ENCODE assay signal across 1 cellular context in the genomic region with DNA sequence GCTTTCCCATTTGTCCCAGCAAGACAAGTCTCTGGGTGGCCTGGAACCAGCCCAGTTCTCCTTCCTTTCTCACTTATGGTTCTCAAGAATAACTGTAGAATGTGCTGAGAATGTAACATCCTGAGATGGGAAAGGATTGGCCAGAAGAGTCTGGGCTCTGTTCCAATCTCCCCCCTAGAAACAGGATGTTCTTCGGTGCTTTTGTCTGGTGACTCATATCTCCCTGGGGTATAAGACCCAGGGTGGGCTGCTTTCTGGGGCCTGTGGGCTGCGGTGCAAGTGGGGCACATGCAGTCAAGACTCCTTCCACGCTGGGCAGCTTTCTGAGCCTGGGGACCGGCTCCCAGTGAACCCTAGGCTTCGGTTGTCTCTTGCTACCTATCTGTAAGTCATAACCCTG.
TF ChIP-seq lines count a peak whose summit lies in the region.

No MANE protein-coding gene starts in this region.

TF ChIP-seq in GM12878, 131 proteins besides CTCF, POLR2A, EP300 and RAD21 (continued from another document):
- TF ChIP-seq, protein P1, sequence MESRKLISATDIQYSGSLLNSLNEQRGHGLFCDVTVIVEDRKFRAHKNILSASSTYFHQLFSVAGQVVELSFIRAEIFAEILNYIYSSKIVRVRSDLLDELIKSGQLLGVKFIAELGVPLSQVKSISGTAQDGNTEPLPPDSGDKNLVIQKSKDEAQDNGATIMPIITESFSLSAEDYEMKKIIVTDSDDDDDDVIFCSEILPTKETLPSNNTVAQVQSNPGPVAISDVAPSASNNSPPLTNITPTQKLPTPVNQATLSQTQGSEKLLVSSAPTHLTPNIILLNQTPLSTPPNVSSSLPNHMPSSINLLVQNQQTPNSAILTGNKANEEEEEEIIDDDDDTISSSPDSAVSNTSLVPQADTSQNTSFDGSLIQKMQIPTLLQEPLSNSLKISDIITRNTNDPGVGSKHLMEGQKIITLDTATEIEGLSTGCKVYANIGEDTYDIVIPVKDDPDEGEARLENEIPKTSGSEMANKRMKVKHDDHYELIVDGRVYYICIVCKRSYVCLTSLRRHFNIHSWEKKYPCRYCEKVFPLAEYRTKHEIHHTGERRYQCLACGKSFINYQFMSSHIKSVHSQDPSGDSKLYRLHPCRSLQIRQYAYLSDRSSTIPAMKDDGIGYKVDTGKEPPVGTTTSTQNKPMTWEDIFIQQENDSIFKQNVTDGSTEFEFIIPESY (IDR thresholded peaks at IDR 0.05): no peak
- no peak for TF ChIP-seq WRNIP1 (IDR thresholded peaks at IDR 0.05; ENCODE audit: borderline replicate concordance, low read depth, low read length)
